ENCODE assay signal across 1 cellular context in the genomic region with DNA sequence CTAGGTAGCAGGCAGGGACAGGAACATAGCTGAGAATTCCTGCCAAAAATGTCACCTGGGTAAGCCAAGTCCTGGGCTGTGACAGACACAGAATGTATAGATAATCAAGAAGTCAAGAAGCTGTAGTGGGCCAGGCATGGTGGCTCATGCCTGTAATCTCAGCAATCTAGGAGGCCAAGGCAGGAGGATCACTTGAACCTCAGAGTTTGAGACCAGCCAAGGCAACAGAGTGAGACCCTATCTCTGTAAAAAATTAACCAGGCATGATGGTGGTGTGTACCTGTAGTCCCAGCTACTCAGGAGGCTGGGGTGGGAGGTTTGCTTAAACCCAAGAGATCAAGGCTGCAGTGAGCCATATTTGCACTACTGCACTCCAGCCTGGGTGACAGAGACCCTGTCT.
TF ChIP-seq lines count a peak whose summit lies in the region.

No MANE protein-coding gene starts in this region.

TF ChIP-seq in HepG2, 621 proteins besides CTCF, POLR2A, EP300 and RAD21 (continued from another document):
- TF ChIP-seq, protein P1, sequence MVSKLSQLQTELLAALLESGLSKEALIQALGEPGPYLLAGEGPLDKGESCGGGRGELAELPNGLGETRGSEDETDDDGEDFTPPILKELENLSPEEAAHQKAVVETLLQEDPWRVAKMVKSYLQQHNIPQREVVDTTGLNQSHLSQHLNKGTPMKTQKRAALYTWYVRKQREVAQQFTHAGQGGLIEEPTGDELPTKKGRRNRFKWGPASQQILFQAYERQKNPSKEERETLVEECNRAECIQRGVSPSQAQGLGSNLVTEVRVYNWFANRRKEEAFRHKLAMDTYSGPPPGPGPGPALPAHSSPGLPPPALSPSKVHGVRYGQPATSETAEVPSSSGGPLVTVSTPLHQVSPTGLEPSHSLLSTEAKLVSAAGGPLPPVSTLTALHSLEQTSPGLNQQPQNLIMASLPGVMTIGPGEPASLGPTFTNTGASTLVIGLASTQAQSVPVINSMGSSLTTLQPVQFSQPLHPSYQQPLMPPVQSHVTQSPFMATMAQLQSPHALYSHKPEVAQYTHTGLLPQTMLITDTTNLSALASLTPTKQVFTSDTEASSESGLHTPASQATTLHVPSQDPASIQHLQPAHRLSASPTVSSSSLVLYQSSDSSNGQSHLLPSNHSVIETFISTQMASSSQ (IDR thresholded peaks at IDR 0.05; ENCODE audit: low read depth) = peak; percentile 17; the same call in 1 of the 2 replicates
- TF ChIP-seq, protein P1 (CRISPR knock-in tag; IDR thresholded peaks at IDR 0.05; ENCODE audit: borderline replicate concordance) = no peak
- TF ChIP-seq ZNF547 (CRISPR knock-in tag; IDR thresholded peaks at IDR 0.05) (no peak), NR2F1 (CRISPR knock-in tag; IDR thresholded peaks at IDR 0.05) (no peak), ZMYM3 (CRISPR knock-in tag; IDR thresholded peaks at IDR 0.05) (peak; percentile 82), ATAD3A (CRISPR knock-in tag; IDR thresholded peaks at IDR 0.05) (no peak), ZNF121 (CRISPR knock-in tag; IDR thresholded peaks at IDR 0.05) (peak; percentile 66; the same call in 1 of the 2 replicates), HNRNPUL1 (IDR thresholded peaks at IDR 0.05; ENCODE audit: low read depth, low read length) (no peak), ZMYM4 (CRISPR knock-in tag; IDR thresholded peaks at IDR 0.05) (peak; percentile 45; the same call in 1 of the 2 replicates)
- TF ChIP-seq, protein P2, sequence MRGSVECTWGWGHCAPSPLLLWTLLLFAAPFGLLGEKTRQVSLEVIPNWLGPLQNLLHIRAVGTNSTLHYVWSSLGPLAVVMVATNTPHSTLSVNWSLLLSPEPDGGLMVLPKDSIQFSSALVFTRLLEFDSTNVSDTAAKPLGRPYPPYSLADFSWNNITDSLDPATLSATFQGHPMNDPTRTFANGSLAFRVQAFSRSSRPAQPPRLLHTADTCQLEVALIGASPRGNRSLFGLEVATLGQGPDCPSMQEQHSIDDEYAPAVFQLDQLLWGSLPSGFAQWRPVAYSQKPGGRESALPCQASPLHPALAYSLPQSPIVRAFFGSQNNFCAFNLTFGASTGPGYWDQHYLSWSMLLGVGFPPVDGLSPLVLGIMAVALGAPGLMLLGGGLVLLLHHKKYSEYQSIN (CRISPR knock-in tag; IDR thresholded peaks at IDR 0.05; ENCODE audit: borderline replicate concordance) = no peak
- TF ChIP-seq, protein P3, sequence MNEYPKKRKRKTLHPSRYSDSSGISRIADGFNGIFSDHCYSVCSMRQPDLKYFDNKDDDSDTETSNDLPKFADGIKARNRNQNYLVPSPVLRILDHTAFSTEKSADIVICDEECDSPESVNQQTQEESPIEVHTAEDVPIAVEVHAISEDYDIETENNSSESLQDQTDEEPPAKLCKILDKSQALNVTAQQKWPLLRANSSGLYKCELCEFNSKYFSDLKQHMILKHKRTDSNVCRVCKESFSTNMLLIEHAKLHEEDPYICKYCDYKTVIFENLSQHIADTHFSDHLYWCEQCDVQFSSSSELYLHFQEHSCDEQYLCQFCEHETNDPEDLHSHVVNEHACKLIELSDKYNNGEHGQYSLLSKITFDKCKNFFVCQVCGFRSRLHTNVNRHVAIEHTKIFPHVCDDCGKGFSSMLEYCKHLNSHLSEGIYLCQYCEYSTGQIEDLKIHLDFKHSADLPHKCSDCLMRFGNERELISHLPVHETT (CRISPR knock-in tag; conservative IDR thresholded peaks at IDR 0.05) = no peak
